ENCODE assay signal across 9 cellular contexts in the genomic region with DNA sequence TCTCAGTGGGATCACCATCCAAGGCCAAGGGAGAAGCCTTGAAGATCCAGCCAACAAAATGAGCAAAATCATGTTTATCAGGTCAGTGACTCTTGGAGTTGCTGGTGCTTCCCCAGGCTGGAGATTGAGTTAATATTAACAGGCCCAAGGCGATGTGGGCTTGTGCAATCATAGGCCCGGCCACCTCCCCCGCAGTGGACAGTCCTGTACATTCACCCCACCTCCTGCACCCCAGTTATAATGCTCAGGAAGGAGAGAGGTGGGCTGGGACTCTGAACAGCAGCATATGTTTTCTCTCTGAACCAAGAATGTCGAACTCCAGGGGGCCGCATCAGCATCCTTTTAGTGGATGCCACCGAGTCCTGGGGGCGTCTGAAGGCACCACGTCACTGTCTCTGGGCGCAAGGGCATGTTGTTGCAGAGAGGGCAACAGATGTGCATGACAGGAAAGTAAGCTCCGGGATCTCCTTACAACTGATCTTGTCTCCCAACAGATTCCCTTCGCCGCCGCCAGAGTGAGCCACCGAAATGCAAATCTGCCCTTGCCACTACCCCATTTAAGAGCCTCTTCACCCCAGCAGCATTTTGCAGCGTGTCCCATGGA. TPM values are rescaled to one million over a fixed set of nuclear protein-coding genes. Genes with fewer than 3 reads are reported as not detected.
A peak's percentile ranks its signal among the peaks of the same experiment; 100 is the strongest.
DNase-seq lines count a peak whose midpoint lies in the region; ATAC-seq and TF ChIP-seq lines count a peak whose summit lies in the region.
"Had no signal": no experiment of that assay in that cellular context is flagged by ENCODE, and none has a peak within 500 bp of the region (broad histone marks: within the 10 kb centered on the region; RNA-seq: fewer than 3 reads in every experiment).

No MANE protein-coding gene starts in this region.

- DNase-seq in GM04504 (ENCODE audit: low read depth) (peak; percentile 36), NCI-H2171 (lab: John Stamatoyannopoulos, UW) (peak; percentile 45), fibroblast of the aortic adventitia (ENCODE audit: low read depth) (peak; percentile 72), occipital lobe (lab: John Stamatoyannopoulos, UW) (peak; percentile 9), NCI-H2081 (lab: John Stamatoyannopoulos, UW) (no peak), natural killer cell (no peak), NCI-H345 treated with DMSO at 0.1 percent for 48 hours (lab: John Stamatoyannopoulos, UW; ENCODE audit: unreplicated experiment) (no peak)
- no peak for DNase-seq in activated T-helper 1 cell treated with anti-CD3 and anti-CD28 coated beads, Interleukin-12 subunit alpha, Interleukin-12 subunit beta, Interleukin-2, Interleukin-4 antibody, amounts not matched to agents 30 ng/mL and 10 ng/mL and 1 ng/mL, durations not matched to agents 14 hours and 24 hours and 36 hours (ENCODE audit: low spot score)

- peaks cover 25% of the 10 kb centered on the region for H3K27me3 Mint-ChIP-seq in activated T-helper 1 cell treated with anti-CD3 and anti-CD28 coated beads, Interleukin-12 subunit alpha, Interleukin-12 subunit beta, Interleukin-2, Interleukin-4 antibody, amounts not matched to agents 30 ng/mL and 10 ng/mL and 1 ng/mL, durations not matched to agents 14 hours and 24 hours and 36 hours (ENCODE audit: insufficient read depth)
- peaks cover 15 to 31% of the 10 kb centered on the region in 2 donors for H3K27me3 Mint-ChIP-seq in natural killer cell (ENCODE audit: low read depth in 2 of 2)

- no peak overlapping the region for H3K27ac Mint-ChIP-seq in activated T-helper 1 cell treated with anti-CD3 and anti-CD28 coated beads, Interleukin-12 subunit alpha, Interleukin-12 subunit beta, Interleukin-2, Interleukin-4 antibody, amounts not matched to agents 30 ng/mL and 10 ng/mL and 1 ng/mL, durations not matched to agents 14 hours and 24 hours and 36 hours
- no peak overlapping the region for H3K27ac Mint-ChIP-seq in natural killer cell

- H3K4me3 Mint-ChIP-seq in activated T-helper 1 cell treated with anti-CD3 and anti-CD28 coated beads, Interleukin-12 subunit alpha, Interleukin-12 subunit beta, Interleukin-2, Interleukin-4 antibody, amounts not matched to agents 30 ng/mL and 10 ng/mL and 1 ng/mL, durations not matched to agents 14 hours and 24 hours and 36 hours = no peak overlapping the region
- H3K4me3 Mint-ChIP-seq in natural killer cell = no peak overlapping the region

- TF ChIP-seq CTCF in fibroblast of the aortic adventitia (IDR thresholded peaks at IDR 0.05; ENCODE audit: insufficient read depth, low read length) (peak; percentile 75), natural killer cell (IDR thresholded peaks at IDR 0.05) (no peak)

- intact Hi-C loops in activated T-helper 1 cell treated with anti-CD3 and anti-CD28 coated beads, Interleukin-12 subunit alpha, Interleukin-12 subunit beta, Interleukin-2, Interleukin-4 antibody, amounts not matched to agents 30 ng/mL and 10 ng/mL and 1 ng/mL, durations not matched to agents 14 hours and 24 hours and 36 hours (cut with micrococcal nuclease) = loop anchor here (1.0 kb wide), 1 partner anchor 58 kb away; no protein-coding TSS in a partner anchor
- intact Hi-C loops in natural killer cell (cut with micrococcal nuclease) = no loop called here

- ATAC-seq in natural killer cell = no peak

- H3K4me3 ChIP-seq in fibroblast of the aortic adventitia (ENCODE audit: low read depth, low read length) = no peak overlapping the region

- H3K4me1 Mint-ChIP-seq in activated T-helper 1 cell treated with anti-CD3 and anti-CD28 coated beads, Interleukin-12 subunit alpha, Interleukin-12 subunit beta, Interleukin-2, Interleukin-4 antibody, amounts not matched to agents 30 ng/mL and 10 ng/mL and 1 ng/mL, durations not matched to agents 14 hours and 24 hours and 36 hours (ENCODE audit: low read depth) = no peaks in the 10 kb centered on the region
- no peaks in the 10 kb centered on the region for H3K4me1 Mint-ChIP-seq in natural killer cell

- H3K9me3 Mint-ChIP-seq in activated T-helper 1 cell treated with anti-CD3 and anti-CD28 coated beads, Interleukin-12 subunit alpha, Interleukin-12 subunit beta, Interleukin-2, Interleukin-4 antibody, amounts not matched to agents 30 ng/mL and 10 ng/mL and 1 ng/mL, durations not matched to agents 14 hours and 24 hours and 36 hours = peaks cover 11% of the 10 kb centered on the region
- no peaks in the 10 kb centered on the region for H3K9me3 Mint-ChIP-seq in natural killer cell

- no peaks in the 10 kb centered on the region for H3K36me3 Mint-ChIP-seq in activated T-helper 1 cell treated with anti-CD3 and anti-CD28 coated beads, Interleukin-12 subunit alpha, Interleukin-12 subunit beta, Interleukin-2, Interleukin-4 antibody, amounts not matched to agents 30 ng/mL and 10 ng/mL and 1 ng/mL, durations not matched to agents 14 hours and 24 hours and 36 hours (ENCODE audit: low read depth)
- no peaks in the 10 kb centered on the region for H3K36me3 Mint-ChIP-seq in natural killer cell

RNA-seq across cellular contexts. Expression of a gene that starts 11.2 kb away (rescaled TPM):
- total RNA-seq in fibroblast of the aortic adventitia (ENCODE audit: low replicate concordance) (not detected in 2 replicates), occipital lobe (not detected), natural killer cell (not detected)
- not detected in 2 replicates for total RNA-seq in activated T-helper 1 cell treated with anti-CD3 and anti-CD28 coated beads, Interleukin-12 subunit alpha, Interleukin-12 subunit beta, Interleukin-2, Interleukin-4 antibody, amounts not matched to agents 30 ng/mL and 10 ng/mL and 1 ng/mL, durations not matched to agents 14 hours and 24 hours and 36 hours
- total RNA-seq: subcutaneous adipose tissue had no signal

RNA-seq across cellular contexts. Expression of a gene that starts 32.2 kb away (rescaled TPM):
- total RNA-seq in fibroblast of the aortic adventitia (ENCODE audit: low replicate concordance) (not detected in 2 replicates), occipital lobe (not detected), natural killer cell (not detected)
- total RNA-seq in activated T-helper 1 cell treated with anti-CD3 and anti-CD28 coated beads, Interleukin-12 subunit alpha, Interleukin-12 subunit beta, Interleukin-2, Interleukin-4 antibody, amounts not matched to agents 30 ng/mL and 10 ng/mL and 1 ng/mL, durations not matched to agents 14 hours and 24 hours and 36 hours = not detected in 2 replicates
- total RNA-seq: subcutaneous adipose tissue had no signal

RNA-seq across cellular contexts. Expression of a gene that starts 33.1 kb away (rescaled TPM):
- total RNA-seq in fibroblast of the aortic adventitia (ENCODE audit: low replicate concordance) (not detected in 2 replicates), occipital lobe (1.4 TPM), natural killer cell (10 to 100 TPM; 12.7 to 65.3 (median 48.3) TPM)
- total RNA-seq in activated T-helper 1 cell treated with anti-CD3 and anti-CD28 coated beads, Interleukin-12 subunit alpha, Interleukin-12 subunit beta, Interleukin-2, Interleukin-4 antibody, amounts not matched to agents 30 ng/mL and 10 ng/mL and 1 ng/mL, durations not matched to agents 14 hours and 24 hours and 36 hours = 0.12 TPM in 1 of 2 replicates, not detected in the other

Comparison
In these comparisons a context has a peak if more than half of its experiments do, and no peak if none do; other contexts are left out.
1. DNase-seq: peak in GM04504 (single experiment), NCI-H2171 (single experiment), fibroblast of the aortic adventitia (single experiment) and occipital lobe (single experiment); none in NCI-H2081 (0 of 2), activated T-helper 1 cell treated with anti-CD3 and anti-CD28 coated beads, Interleukin-12 subunit alpha, Interleukin-12 subunit beta, Interleukin-2, Interleukin-4 antibody, amounts not matched to agents 30 ng/mL and 10 ng/mL and 1 ng/mL, durations not matched to agents 14 hours and 24 hours and 36 hours (single experiment), natural killer cell (single experiment) and NCI-H345 treated with DMSO at 0.1 percent for 48 hours (single experiment).